Comparison of ENCODE assay signal across 8 cellular contexts in genomic region chr19:2478756-2479555, GRCh38. TPM values are rescaled to one million over a fixed set of nuclear protein-coding genes. Genes with fewer than 3 reads are reported as not detected.
DNase-seq lines count a peak whose midpoint lies in the region; ATAC-seq and TF ChIP-seq lines count a peak whose summit lies in the region.

No MANE protein-coding gene starts in this region.

- H3K9me3 ChIP-seq in AG04450 (ENCODE audit: control insufficient read depth, insufficient read depth, low read length): peaks cover 29% of the 10 kb centered on the region

- peak overlapping the region; percentile 94 for H3K4me3 ChIP-seq in AG04450 (ENCODE audit: low read depth, low read length)

- peak overlapping the region; percentile 97 for H3K4me3 Mint-ChIP-seq in stimulated activated effector memory CD8-positive, alpha-beta T cell treated with anti-CD3 and anti-CD28 coated beads, Interleukin-12 subunit alpha, Interleukin-12 subunit beta, amount 100 ng/mL, for 72 hours

- H3K9me3 Mint-ChIP-seq in stimulated activated effector memory CD8-positive, alpha-beta T cell treated with anti-CD3 and anti-CD28 coated beads, Interleukin-12 subunit alpha, Interleukin-12 subunit beta, amount 100 ng/mL, for 72 hours: peaks cover 4% of the 10 kb centered on the region

- no peak for ATAC-seq in stimulated activated effector memory CD8-positive, alpha-beta T cell treated with anti-CD3 and anti-CD28 coated beads, Interleukin-12 subunit alpha, Interleukin-12 subunit beta, amount 100 ng/mL, for 72 hours
- ATAC-seq in GM21390 (IDR thresholded peaks at IDR 0.05; ENCODE audit: unreplicated experiment): no peak

- H3K36me3 Mint-ChIP-seq in stimulated activated effector memory CD8-positive, alpha-beta T cell treated with anti-CD3 and anti-CD28 coated beads, Interleukin-12 subunit alpha, Interleukin-12 subunit beta, amount 100 ng/mL, for 72 hours: peaks cover 50% of the 10 kb centered on the region

- DNase-seq in AG04450 (ENCODE audit: low read depth, low spot score) (no peak), HT1080 (ENCODE audit: low read depth) (peak; percentile 59), lung microvascular endothelial cell (ENCODE audit: low read depth in 2 of 2) (peak; percentile 80 to 90), RKO (ENCODE audit: low spot score) (no peak)
- DNase-seq in activated CD4-positive, alpha-beta T cell treated with anti-CD3 and anti-CD28 coated beads, Interleukin-2, amount 50 U/mL, for 24 hours (ENCODE audit: low read depth in 1 of 2, low spot score in 1 of 2): peak; percentile 22 to 44
- peak; percentile 57 for DNase-seq in effector CD4-positive, alpha-beta T cell
- peak; percentile 39 to 84 for DNase-seq in stimulated activated effector memory CD8-positive, alpha-beta T cell treated with anti-CD3 and anti-CD28 coated beads, Interleukin-12 subunit alpha, Interleukin-12 subunit beta, amount 100 ng/mL, for 72 hours (ENCODE audit: low spot score in 2 of 2)

- H3K27ac ChIP-seq in AG04450 (ENCODE audit: low read depth, low read length): peak overlapping the region; percentile 61

- no peak for TF ChIP-seq CTCF in AG04450 (IDR thresholded peaks at IDR 0.05; ENCODE audit: low read depth, low read length)

- no peaks in the 10 kb centered on the region for H3K27me3 ChIP-seq in AG04450 (ENCODE audit: control insufficient read depth, insufficient read depth, low read length)

- peaks cover 27% of the 10 kb centered on the region for H3K4me1 Mint-ChIP-seq in stimulated activated effector memory CD8-positive, alpha-beta T cell treated with anti-CD3 and anti-CD28 coated beads, Interleukin-12 subunit alpha, Interleukin-12 subunit beta, amount 100 ng/mL, for 72 hours

- CTCF ChIA-PET in AG04450 (lab: Charles Lee): interaction anchor here (0.6 to 3.9 kb wide), 3 partner anchors 74 to 132 kb away, joined by 4 to 27 read pairs (median 20); no protein-coding TSS in a partner anchor

- POLR2A ChIA-PET in AG04450 (lab: Yijun Ruan, JAX): interaction anchor here (0.6 to 4.2 kb wide), 7 partner anchors 10 to 1450 kb away, joined by 3 to 266 read pairs (median 165); no protein-coding TSS in a partner anchor

- H3K27ac Mint-ChIP-seq in stimulated activated effector memory CD8-positive, alpha-beta T cell treated with anti-CD3 and anti-CD28 coated beads, Interleukin-12 subunit alpha, Interleukin-12 subunit beta, amount 100 ng/mL, for 72 hours: peak overlapping the region; percentile 96

RNA-seq across cellular contexts. Expression of gene GADD45B, which starts 3.0 kb away (rescaled TPM):
- polyA plus RNA-seq in AG04450 (2011; rRNA removed): 18.5 and 24.8 TPM in 2 replicates
- 18.6 and 29.1 TPM in 2 replicates for polyA minus RNA-seq in AG04450 (2011; rRNA and poly(A)+ RNA removed)
- total RNA-seq in HT1080 (2014; rRNA removed; shearing (Covaris generic)): 40.0 and 53.1 TPM in 2 replicates
- 40.7 and 47.0 TPM in 2 replicates for polyA plus RNA-seq in HT1080 (2015; cell fraction: cytosol; rRNA removed)
- 77.7 and 96.6 TPM in 2 replicates for polyA plus RNA-seq in HT1080 (2015; cell fraction: nucleus; rRNA removed)
- 49.5 and 175 TPM in 2 replicates for total RNA-seq in lung microvascular endothelial cell

RNA-seq across cellular contexts. Expression of gene LMNB2, which starts 22.2 kb away (rescaled TPM):
- polyA plus RNA-seq in AG04450 (2011; rRNA removed): 49.5 and 54.3 TPM in 2 replicates
- polyA minus RNA-seq in AG04450 (2011; rRNA and poly(A)+ RNA removed): 45.7 and 54.0 TPM in 2 replicates
- 249 and 268 TPM in 2 replicates for total RNA-seq in HT1080 (2014; rRNA removed; shearing (Covaris generic))
- 158 and 169 TPM in 2 replicates for polyA plus RNA-seq in HT1080 (2015; cell fraction: cytosol; rRNA removed)
- 162 and 164 TPM in 2 replicates for polyA plus RNA-seq in HT1080 (2015; cell fraction: nucleus; rRNA removed)
- total RNA-seq in lung microvascular endothelial cell: 50.6 and 51.9 TPM in 2 replicates

RNA-seq across cellular contexts. Expression of gene TIMM13, which starts 51.6 kb away (rescaled TPM):
- polyA plus RNA-seq in AG04450 (2011; rRNA removed): 21.6 and 34.3 TPM in 2 replicates
- 6.3 and 7.3 TPM in 2 replicates for polyA minus RNA-seq in AG04450 (2011; rRNA and poly(A)+ RNA removed)
- total RNA-seq in HT1080 (2014; rRNA removed; shearing (Covaris generic)): 115 and 124 TPM in 2 replicates
- polyA plus RNA-seq in HT1080 (2015; cell fraction: cytosol; rRNA removed): 60.9 and 71.3 TPM in 2 replicates
- polyA plus RNA-seq in HT1080 (2015; cell fraction: nucleus; rRNA removed): 28.4 and 32.7 TPM in 2 replicates
- 38.6 and 46.2 TPM in 2 replicates for total RNA-seq in lung microvascular endothelial cell

Comparison
In these comparisons a context has a peak if more than half of its experiments do, and no peak if none do; other contexts are left out.
1. DNase-seq: peak in HT1080 (single experiment), activated CD4-positive, alpha-beta T cell treated with anti-CD3 and anti-CD28 coated beads, Interleukin-2, amount 50 U/mL, for 24 hours (2 of 2), effector CD4-positive, alpha-beta T cell (single experiment), lung microvascular endothelial cell (2 of 2) and stimulated activated effector memory CD8-positive, alpha-beta T cell treated with anti-CD3 and anti-CD28 coated beads, Interleukin-12 subunit alpha, Interleukin-12 subunit beta, amount 100 ng/mL, for 72 hours (2 of 2); none in AG04450 (single experiment) and RKO (single experiment).